ENCODE assay signal across 11 cellular contexts in the genomic region with DNA sequence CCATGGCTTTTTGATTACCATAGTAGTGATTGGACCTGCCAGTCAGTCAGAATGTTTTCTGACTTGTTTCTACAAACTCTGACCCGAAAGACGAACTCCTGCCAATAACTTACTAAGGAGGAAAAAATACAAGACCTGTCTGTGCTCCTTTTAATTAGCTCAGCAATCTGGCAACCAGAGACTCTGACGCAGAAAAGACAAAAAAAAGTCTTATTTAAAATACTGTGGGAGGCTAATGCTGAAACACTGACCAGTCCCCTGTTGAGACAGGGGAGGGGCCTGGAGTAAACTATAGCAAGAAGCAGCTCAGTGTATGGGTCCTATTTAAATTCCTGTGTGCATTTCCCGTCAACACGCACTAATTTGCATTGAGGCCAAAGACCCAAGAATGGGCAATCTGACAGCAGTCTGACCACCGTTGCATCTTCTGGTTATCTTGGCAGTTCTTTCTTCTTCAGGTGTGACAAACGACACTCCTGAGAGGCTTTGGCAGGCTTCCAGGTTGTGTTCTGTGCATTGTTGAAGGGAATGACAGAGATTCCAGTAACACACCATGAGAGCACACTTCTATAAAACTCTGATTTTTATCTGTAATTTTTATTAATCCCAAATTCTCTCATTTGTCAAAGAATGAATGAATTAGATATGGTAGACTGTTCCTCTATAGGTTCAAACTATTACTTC.
"Had no signal": no experiment of that assay in that cellular context is flagged by ENCODE, and none has a peak within 500 bp of the region (broad histone marks: within the 10 kb centered on the region; RNA-seq: fewer than 3 reads in every experiment).

No MANE protein-coding gene starts in this region.

- H3K27ac ChIP-seq: left lung, ovary, skin epidermis, stomach, thoracic aorta had no signal

- DNase-seq: activated CD4-positive, alpha-beta memory T cell treated with anti-CD3 and anti-CD28 coated beads for 36 hours; activated CD4-positive, alpha-beta T cell treated with anti-CD3 and anti-CD28 coated beads for 1 hour; activated gamma-delta T cell; activated T-cell treated with anti-CD3 and anti-CD28 coated beads, Interleukin-2, amount 50 U/mL, for 48 hours; left lung; nephron progenitor cell; ovary; stimulated activated CD4-positive, alpha-beta T cell treated with anti-CD3 and anti-CD28 coated beads, Interleukin-4, amount 100 ng/mL, for 4 hours; stomach had no signal
